Comparison of ENCODE assay signal across 2 cellular contexts in the genomic region with DNA sequence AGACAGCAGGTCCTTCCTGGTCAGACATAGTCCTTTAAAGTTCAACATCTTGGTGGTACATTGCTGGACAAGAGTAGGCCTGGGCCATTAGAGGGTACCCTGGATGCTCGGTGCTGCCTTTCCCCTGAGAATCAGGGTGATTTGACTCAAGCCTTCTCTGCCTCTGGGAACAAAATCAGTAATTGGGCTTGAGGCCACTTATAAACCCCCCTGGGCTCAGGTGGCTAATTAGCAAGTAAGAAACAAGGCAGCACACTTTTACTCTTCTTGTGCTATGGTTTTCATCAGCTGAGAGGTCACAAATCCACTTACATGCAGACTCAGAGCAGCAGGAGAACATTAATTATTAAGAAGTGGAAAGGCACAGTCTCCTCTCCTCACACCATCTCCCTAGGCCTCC.
TF ChIP-seq lines count a peak whose summit lies in the region.

No MANE protein-coding gene starts in this region.

TF ChIP-seq in IMR-90, 13 proteins besides CTCF, POLR2A, EP300 and RAD21:
- TF ChIP-seq MAZ (IDR thresholded peaks at IDR 0.05; ENCODE audit: borderline replicate concordance, low read depth, low read length) (no peak), MXI1 (IDR thresholded peaks at IDR 0.05; ENCODE audit: borderline replicate concordance, low read depth, low read length) (no peak), RCOR1 (IDR thresholded peaks at IDR 0.05; ENCODE audit: insufficient replicate concordance, low read length) (no peak), SMC3 (IDR thresholded peaks at IDR 0.05; ENCODE audit: low read depth, low read length) (no peak), BHLHE40 (IDR thresholded peaks at IDR 0.05; ENCODE audit: low read depth, low read length) (no peak), FOS (IDR thresholded peaks at IDR 0.05; ENCODE audit: low read depth, low read length) (no peak), RFX5 (IDR thresholded peaks at IDR 0.05; ENCODE audit: low read depth, low read length) (no peak), NFE2L2 (IDR thresholded peaks at IDR 0.05; ENCODE audit: low read depth, low read length) (no peak), ELK1 (IDR thresholded peaks at IDR 0.05; ENCODE audit: borderline replicate concordance, low read depth, low read length) (no peak), USF2 (IDR thresholded peaks at IDR 0.05; ENCODE audit: low read depth, low read length) (no peak), MAFK (IDR thresholded peaks at IDR 0.05; ENCODE audit: low read depth, low read length) (no peak), CHD1 (IDR thresholded peaks at IDR 0.05; ENCODE audit: low read depth, low read length) (no peak), CEBPB (IDR thresholded peaks at IDR 0.05; ENCODE audit: low read depth, low read length) (no peak)

TF ChIP-seq in GM12878, 131 proteins besides CTCF, POLR2A, EP300 and RAD21:
- TF ChIP-seq EED (IDR thresholded peaks at IDR 0.05; ENCODE audit: low read depth) (no peak), SIN3A (IDR thresholded peaks at IDR 0.05; ENCODE audit: low read depth, low read length) (no peak), ZNF622 (IDR thresholded peaks at IDR 0.05) (no peak), BRCA1 (IDR thresholded peaks at IDR 0.05; ENCODE audit: low read depth, low read length) (no peak), BCL11A (IDR thresholded peaks at IDR 0.05; ENCODE audit: low read depth, low read length) (peak; percentile 20; the same call in 1 of the 2 replicates), CHD1 (IDR thresholded peaks at IDR 0.05; ENCODE audit: low read depth, low read length) (no peak), ETV6 (conservative IDR thresholded peaks at IDR 0.05 in 1 of 2, IDR thresholded peaks at IDR 0.05 in 1 of 2; ENCODE audit: borderline replicate concordance in 1 of 2, low read depth in 1 of 2) (no peak)
